ENCODE assay signal across 8 cellular contexts in the genomic region with DNA sequence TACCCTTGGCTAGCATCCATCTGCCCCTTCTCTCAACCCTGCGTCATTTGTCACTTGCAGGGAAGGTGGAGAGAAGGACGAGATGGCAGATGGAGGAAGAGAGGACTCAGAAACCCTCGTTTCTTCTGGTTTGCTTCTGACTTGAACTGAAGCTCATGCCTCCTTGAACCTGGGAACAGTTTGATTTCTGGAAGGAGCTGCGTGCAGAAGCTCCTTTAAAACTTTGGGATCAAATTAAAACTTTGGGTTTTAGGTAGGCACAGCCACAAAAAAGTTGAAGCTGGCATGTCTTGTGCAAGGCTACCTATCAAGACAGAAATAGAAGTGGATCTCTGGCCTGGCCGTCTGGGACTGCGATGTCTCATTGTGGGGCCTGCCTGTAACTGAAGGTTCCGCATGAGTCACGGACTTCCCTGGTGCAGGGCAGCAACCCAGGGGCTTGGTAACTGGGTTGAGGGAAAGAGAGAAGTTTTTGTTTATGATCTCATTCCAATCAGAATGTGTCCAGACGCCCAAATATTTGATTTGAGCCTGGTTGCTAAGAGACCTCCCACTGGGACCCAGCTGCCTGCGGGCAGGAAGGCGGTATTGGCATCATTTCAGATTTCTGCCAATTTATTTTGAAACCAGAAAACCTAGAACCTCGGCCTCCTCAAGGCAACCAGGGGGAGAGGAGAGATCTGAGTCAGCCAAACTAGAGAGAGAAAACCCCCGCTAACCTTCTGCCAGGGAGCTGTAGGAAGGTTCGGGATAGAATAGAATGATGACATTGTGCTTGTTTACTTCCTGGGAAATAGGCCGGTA. TPM values are rescaled to one million over a fixed set of nuclear protein-coding genes. Genes with fewer than 3 reads are reported as not detected.
DNase-seq lines count a peak whose midpoint lies in the region; ATAC-seq and TF ChIP-seq lines count a peak whose summit lies in the region.

No MANE protein-coding gene starts in this region.

- peaks cover 6% of the 10 kb centered on the region for H3K9me3 Mint-ChIP-seq in type B pancreatic cell

- ATAC-seq in GM21381 (IDR thresholded peaks at IDR 0.05; ENCODE audit: unreplicated experiment): peak; percentile 66
- peak; percentile 87 for ATAC-seq in mucosa of descending colon

- no peaks in the 10 kb centered on the region for H3K27me3 Mint-ChIP-seq in type B pancreatic cell

- H3K4me1 Mint-ChIP-seq in type B pancreatic cell (ENCODE audit: unreplicated experiment): peaks cover 19% of the 10 kb centered on the region

- peak; percentile 38 for DNase-seq in GF-D8 (lab: John Stamatoyannopoulos, UW)
- DNase-seq in HPDE6-E6E7 (ENCODE audit: extremely low spot score): peak; percentile 72
- peak; percentile 0 for DNase-seq in SIG-M5 (lab: John Stamatoyannopoulos, UW)
- DNase-seq in coronary artery (ENCODE audit: low spot score): peak; percentile 94
- DNase-seq in mucosa of descending colon: peak in 2 of 3 donors; percentile 36 to 73
- no peak for DNase-seq in type B pancreatic cell (ENCODE audit: extremely low spot score, unreplicated experiment)
- no peak for DNase-seq in D341Med (ENCODE audit: low spot score)

- H3K36me3 Mint-ChIP-seq in type B pancreatic cell: no peaks in the 10 kb centered on the region

- no peaks in the 10 kb centered on the region for H3K4me1 ChIP-seq in mucosa of descending colon (ENCODE audit: low read depth)

- H3K4me3 ChIP-seq in coronary artery (peak overlapping the region; percentile 19), mucosa of descending colon (no peak overlapping the region)

- H3K9me3 ChIP-seq in mucosa of descending colon: no peaks in the 10 kb centered on the region

- H3K27ac ChIP-seq in coronary artery: peak overlapping the region; percentile 74 to 84

- H3K4me3 Mint-ChIP-seq in type B pancreatic cell: peak overlapping the region; percentile 41

- peak overlapping the region; percentile 62 for H3K27ac Mint-ChIP-seq in type B pancreatic cell

- TF ChIP-seq CTCF in coronary artery (IDR thresholded peaks at IDR 0.05): no peak
- TF ChIP-seq CTCF in mucosa of descending colon (IDR thresholded peaks at IDR 0.05): no peak
- TF ChIP-seq CTCF in type B pancreatic cell (conservative IDR thresholded peaks at IDR 0.05): no peak

- intact Hi-C loops in mucosa of descending colon (cut with DNase I, micrococcal nuclease): no loop called here

- H3K36me3 ChIP-seq in mucosa of descending colon (ENCODE audit: low read depth): no peaks in the 10 kb centered on the region

RNA-seq across cellular contexts. Expression of a gene that starts 15.8 kb away (rescaled TPM):
- total RNA-seq in mucosa of descending colon (10 to 100 TPM; 20.6 to 48.5 (median 32.8) TPM), type B pancreatic cell (ENCODE audit: low replicate concordance) (12.2 and 29.2 TPM in 2 replicates)

Comparison
In these comparisons a context has a peak if more than half of its experiments do, and no peak if none do; other contexts are left out.
1. DNase-seq: peak in GF-D8 (single experiment), HPDE6-E6E7 (single experiment), SIG-M5 (single experiment), coronary artery (single experiment) and mucosa of descending colon (2 of 3); none in type B pancreatic cell (single experiment) and D341Med (single experiment).